ENCODE assay signal across 20 cellular contexts in the genomic region with DNA sequence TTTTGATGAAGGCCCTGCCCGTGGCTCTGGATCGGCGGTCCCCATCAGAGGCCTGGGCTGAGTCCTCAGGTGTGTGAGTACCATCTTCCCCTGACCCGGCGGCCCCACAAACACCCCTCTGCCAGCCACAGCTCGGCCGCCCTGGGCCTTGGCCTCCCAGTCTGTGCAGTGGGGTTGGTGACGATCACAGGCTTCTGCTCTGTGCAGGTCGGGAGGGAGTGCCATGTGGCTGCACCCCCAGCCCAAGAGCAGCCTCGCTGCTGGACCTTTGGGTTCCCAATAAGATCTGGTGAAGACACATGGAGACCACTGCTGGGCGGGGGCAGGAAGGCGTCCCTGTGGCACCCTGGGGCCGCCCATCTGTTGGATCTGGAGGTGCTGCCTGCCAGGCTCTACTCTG. TPM values are rescaled to one million over a fixed set of nuclear protein-coding genes. Genes with fewer than 3 reads are reported as not detected.
DNase-seq lines count a peak whose midpoint lies in the region; ATAC-seq and TF ChIP-seq lines count a peak whose summit lies in the region.
"Had no signal": no experiment of that assay in that cellular context is flagged by ENCODE, and none has a peak within 500 bp of the region (broad histone marks: within the 10 kb centered on the region; RNA-seq: fewer than 3 reads in every experiment).

No MANE protein-coding gene starts in this region.

- WGBS in neuronal stem cell (ENCODE audit: extremely low coverage in 2 of 2, insufficient read length in 2 of 2, insufficient replicate concordance in 1 of 2), 2 donors, result no CpG with 5 or more reads among the region's 13 CpGs

- no peak overlapping the region for H2BK12ac ChIP-seq in neuronal stem cell (ENCODE audit: low read length)

- H3K14ac ChIP-seq in neuronal stem cell (ENCODE audit: low read length), result peak overlapping the region; percentile 38

- H3K27ac ChIP-seq in neuronal stem cell (replicated peaks; ENCODE audit: low read length) (no peak overlapping the region), temporal lobe (ENCODE audit: low read depth, low read length) (peak overlapping the region; percentile 85)
- H3K27ac ChIP-seq: BLaER1 treated with 17β-estradiol and CSF1 and Interleukin-3, amounts not matched to agents 10 nM and 100 nM; SJSA1 had no signal

- no peak overlapping the region for H3K4me3 ChIP-seq in neuronal stem cell (ENCODE audit: low read length in 2 of 2)
- H3K4me3 ChIP-seq: BLaER1 treated with 17β-estradiol and CSF1 and Interleukin-3, amounts not matched to agents 10 nM and 100 nM; right lobe of liver; SJSA1 had no signal

- peaks cover 0 to 92% (median 3%) of the 10 kb centered on the region in 3 experiments for H3K27me3 ChIP-seq in neuronal stem cell (ENCODE audit: control insufficient read depth in 3 of 3, insufficient read depth in 3 of 3, low read depth in 1 of 3, low read length in 3 of 3)
- H3K27me3 ChIP-seq: right lobe of liver, SJSA1 had no signal

- H2BK120ac ChIP-seq in neuronal stem cell (ENCODE audit: low read depth, low read length), result no peak overlapping the region

- H3K23ac ChIP-seq in neuronal stem cell (ENCODE audit: low read depth, low read length, poor library complexity), result peak overlapping the region; percentile 80

- no peaks in the 10 kb centered on the region for H3K36me3 Mint-ChIP-seq in brain
- H3K36me3 Mint-ChIP-seq: natural killer cell treated with Interleukin-12 subunit alpha and Interleukin-12 subunit beta and Interleukin-15 and Interleukin-18, amount 100 ng/mL, for 72 hours had no signal

- peaks cover 0 to 3% of the 10 kb centered on the region in 2 donors for H3K4me1 ChIP-seq in neuronal stem cell (ENCODE audit: control insufficient read depth in 2 of 2, insufficient read depth in 1 of 2, low read depth in 1 of 2, low read length in 2 of 2)

- ATAC-seq in GM19023 (IDR thresholded peaks at IDR 0.05; ENCODE audit: unreplicated experiment) (no peak), HG03139 (IDR thresholded peaks at IDR 0.05; ENCODE audit: unreplicated experiment) (no peak)
- ATAC-seq: activated T-helper 17 cell treated with anti-CD3 and anti-CD28 coated beads, Interleukin-2, amount 50 U/mL, for 72 hours; natural killer cell treated with Interleukin-12 subunit alpha and Interleukin-12 subunit beta and Interleukin-15 and Interleukin-18, amount 100 ng/mL, for 72 hours; right lobe of liver had no signal

- no peak overlapping the region for H2BK5ac ChIP-seq in neuronal stem cell (ENCODE audit: low read length)

- no peak overlapping the region for H3K4me2 ChIP-seq in neuronal stem cell (ENCODE audit: insufficient read depth, low read length, poor library complexity, severe bottlenecking)
- H3K4me2 ChIP-seq: BLaER1 treated with 17β-estradiol and CSF1 and Interleukin-3, amounts not matched to agents 10 nM and 100 nM had no signal

- H3K4me3 Mint-ChIP-seq in brain, result no peak overlapping the region
- H3K4me3 Mint-ChIP-seq: activated T-helper 17 cell treated with anti-CD3 and anti-CD28 coated beads, Interleukin-2, amount 50 U/mL, for 72 hours; natural killer cell treated with Interleukin-12 subunit alpha and Interleukin-12 subunit beta and Interleukin-15 and Interleukin-18, amount 100 ng/mL, for 72 hours had no signal

- no peak overlapping the region for H4K91ac ChIP-seq in neuronal stem cell (ENCODE audit: low read depth, low read length, poor library complexity)

- peak overlapping the region; percentile 63 for H2AK5ac ChIP-seq in neuronal stem cell (ENCODE audit: low read depth, low read length)

- H3K27me3 Mint-ChIP-seq in brain, result peaks cover 3% of the 10 kb centered on the region
- H3K27me3 Mint-ChIP-seq: activated T-helper 17 cell treated with anti-CD3 and anti-CD28 coated beads, Interleukin-2, amount 50 U/mL, for 72 hours; natural killer cell treated with Interleukin-12 subunit alpha and Interleukin-12 subunit beta and Interleukin-15 and Interleukin-18, amount 100 ng/mL, for 72 hours had no signal

- no peak overlapping the region for H3K4ac ChIP-seq in neuronal stem cell (ENCODE audit: low read length)

- H3K9me3 Mint-ChIP-seq in brain, result no peaks in the 10 kb centered on the region
- H3K9me3 Mint-ChIP-seq: activated T-helper 17 cell treated with anti-CD3 and anti-CD28 coated beads, Interleukin-2, amount 50 U/mL, for 72 hours; natural killer cell treated with Interleukin-12 subunit alpha and Interleukin-12 subunit beta and Interleukin-15 and Interleukin-18, amount 100 ng/mL, for 72 hours had no signal

- peaks cover 4% of the 10 kb centered on the region for H3K79me1 ChIP-seq in neuronal stem cell (ENCODE audit: low read depth, low read length)

- no peaks in the 10 kb centered on the region for H3K9me3 ChIP-seq in neuronal stem cell (replicated peaks in 1 of 2; ENCODE audit: control insufficient read depth in 2 of 2, insufficient read depth in 1 of 2, low read depth in 1 of 2, low read length in 2 of 2)
- H3K9me3 ChIP-seq: BLaER1 treated with 17β-estradiol and CSF1 and Interleukin-3, amounts not matched to agents 10 nM and 100 nM; right lobe of liver; SJSA1 had no signal

- peaks cover 23% of the 10 kb centered on the region for H3K4me1 Mint-ChIP-seq in brain
- H3K4me1 Mint-ChIP-seq: activated T-helper 17 cell treated with anti-CD3 and anti-CD28 coated beads, Interleukin-2, amount 50 U/mL, for 72 hours had no signal

- H3K18ac ChIP-seq in neuronal stem cell (ENCODE audit: low read length), result no peak overlapping the region

- no peaks in the 10 kb centered on the region for H3K36me3 ChIP-seq in neuronal stem cell (replicated peaks in 1 of 2; ENCODE audit: control insufficient read depth in 2 of 2, insufficient read depth in 2 of 2, low read length in 2 of 2)

- H3K9ac ChIP-seq in neuronal stem cell (ENCODE audit: low read depth, low read length, poor library complexity), result no peak overlapping the region
- H3K9ac ChIP-seq: BLaER1 treated with 17β-estradiol and CSF1 and Interleukin-3, amounts not matched to agents 10 nM and 100 nM had no signal

- peak; percentile 34 for DNase-seq in HT-29 (ENCODE audit: low spot score)
- DNase-seq in neuronal stem cell (ENCODE audit: low spot score), result no peak
- no peak for DNase-seq in NCI-H1930 (lab: John Stamatoyannopoulos, UW)
- no peak for DNase-seq in C1 segment of cervical spinal cord (lab: John Stamatoyannopoulos, UW)
- DNase-seq: activated CD4-positive, alpha-beta T cell treated with anti-CD3 and anti-CD28 coated beads, Interleukin-2, amount 50 U/mL, for 48 hours; anterior cingulate cortex; DMS79 treated with DMSO at 0.1 percent for 48 hours; GOT3; IMR-90; NCI-H1092 treated with DMSO at 0.1 percent for 48 hours; right lobe of liver; stimulated activated CD4-positive, alpha-beta T cell treated with anti-CD3 and anti-CD28 coated beads, Interleukin-4, amount 100 ng/mL, for 4 hours had no signal

- H3K27ac Mint-ChIP-seq in brain, result peak overlapping the region in 3 of 5 experiments; percentile 71 to 91 (median 81)
- H3K27ac Mint-ChIP-seq: activated T-helper 17 cell treated with anti-CD3 and anti-CD28 coated beads, Interleukin-2, amount 50 U/mL, for 72 hours; natural killer cell treated with Interleukin-12 subunit alpha and Interleukin-12 subunit beta and Interleukin-15 and Interleukin-18, amount 100 ng/mL, for 72 hours had no signal

- no peak overlapping the region for H2BK15ac ChIP-seq in neuronal stem cell (ENCODE audit: low read length)

- H4K8ac ChIP-seq in neuronal stem cell (ENCODE audit: low read depth, low read length), result no peak overlapping the region

- H2AFZ ChIP-seq in neuronal stem cell (ENCODE audit: low read length), result no peak overlapping the region

- no peak for TF ChIP-seq CTCF in brain (conservative IDR thresholded peaks at IDR 0.05)

RNA-seq across cellular contexts. Expression of a gene that starts 47.1 kb away (rescaled TPM):
- total RNA-seq in HT-29 (2014; rRNA removed; shearing (Covaris generic)), result 14.6 and 18.1 TPM in 2 replicates
- 8.4 TPM for polyA plus RNA-seq in brain (ENCODE audit: insufficient read depth, low read depth, low replicate concordance)
- 4.4 TPM for polyA plus RNA-seq in neuronal stem cell (2013, experiment 1 of 2)
- polyA plus RNA-seq in neuronal stem cell (2013, experiment 2 of 2), result 4.3 TPM
- total RNA-seq in temporal lobe, result 4.9 TPM
